In genomic region chr14:91889477-91890211, GRCh38 we compare ENCODE assay signal across 12 cellular contexts. TPM values are rescaled to one million over a fixed set of nuclear protein-coding genes. Genes with fewer than 3 reads are reported as not detected.
DNase-seq lines count a peak whose midpoint lies in the region; ATAC-seq and TF ChIP-seq lines count a peak whose summit lies in the region.
"Had no signal": no experiment of that assay in that cellular context is flagged by ENCODE, and none has a peak within 500 bp of the region (broad histone marks: within the 10 kb centered on the region; RNA-seq: fewer than 3 reads in every experiment).

No MANE protein-coding gene starts in this region.

- no peaks in the 10 kb centered on the region for H4K20me1 ChIP-seq in neural progenitor cell (ENCODE audit: low read depth)

- 90 to 95% methylated on average over 8 to 13 of the region's 13 CpGs for WGBS in endodermal cell (ENCODE audit: insufficient coverage in 1 of 2, insufficient read length in 1 of 2), 2 experiments
- 7 to 12% methylated on average over 13 of the region's 13 CpGs for WGBS in aorta, 2 donors

- H3K27ac Mint-ChIP-seq in endodermal cell (no peak overlapping the region), neural progenitor cell (peak overlapping the region; percentile 60)

- H3K4me1 ChIP-seq in endodermal cell (ENCODE audit: control insufficient read depth, insufficient read depth, low read length) = no peaks in the 10 kb centered on the region
- H3K4me1 ChIP-seq in neural progenitor cell = peaks cover 10% of the 10 kb centered on the region
- H3K4me1 ChIP-seq in aorta (ENCODE audit: control insufficient read depth in 1 of 2, insufficient read depth in 2 of 2, low read length in 2 of 2) = peaks cover 4 to 5% of the 10 kb centered on the region in 2 donors

- H3K9me3 Mint-ChIP-seq in endodermal cell (no peaks in the 10 kb centered on the region), neural progenitor cell (no peaks in the 10 kb centered on the region)
- H3K9me3 Mint-ChIP-seq: activated CD4-positive, alpha-beta T cell treated with anti-CD3 and anti-CD28 coated beads, Interleukin-2, amount 10 ng/mL, durations not matched to agents 24 days and 14 days had no signal

- no peak overlapping the region for H3K4me2 ChIP-seq in neural progenitor cell

- DNase-seq in Right ventricle myocardium inferior (ENCODE audit: missing footprints) = no peak
- no peak for DNase-seq in cardiac septum (ENCODE audit: low spot score)
- DNase-seq in endodermal cell = no peak
- DNase-seq in neural progenitor cell (ENCODE audit: low spot score) = no peak
- DNase-seq in aorta = peak; percentile 66 to 82
- DNase-seq: activated CD4-positive, alpha-beta T cell treated with anti-CD3 and anti-CD28 coated beads, Interleukin-2, amount 10 ng/mL, durations not matched to agents 24 days and 14 days; AML-193 had no signal

- TF ChIP-seq CTCF in endodermal cell (conservative IDR thresholded peaks at IDR 0.05) (peak; percentile 17), neural progenitor cell (IDR thresholded peaks at IDR 0.05) (no peak)

- H3K4me3 ChIP-seq in endodermal cell (ENCODE audit: low read length) (no peak overlapping the region), neural progenitor cell (no peak overlapping the region), aorta (ENCODE audit: low read length in 2 of 2) (no peak overlapping the region)

- H3K27me3 ChIP-seq in endodermal cell (ENCODE audit: control insufficient read depth, insufficient read depth, low read length, poor library complexity, severe bottlenecking) = no peaks in the 10 kb centered on the region
- peaks cover 4% of the 10 kb centered on the region for H3K27me3 ChIP-seq in neural progenitor cell
- no peaks in the 10 kb centered on the region for H3K27me3 ChIP-seq in aorta (ENCODE audit: control insufficient read depth in 1 of 2, insufficient read depth in 2 of 2, low read length in 1 of 2)
- H3K27me3 ChIP-seq: neutrophil had no signal

- H3K36me3 Mint-ChIP-seq in endodermal cell (ENCODE audit: low read depth) = no peaks in the 10 kb centered on the region
- no peaks in the 10 kb centered on the region for H3K36me3 Mint-ChIP-seq in neural progenitor cell

- H3K27me3 Mint-ChIP-seq in endodermal cell (ENCODE audit: insufficient read depth) = no peaks in the 10 kb centered on the region
- H3K27me3 Mint-ChIP-seq in neural progenitor cell (ENCODE audit: insufficient read depth, low read depth) = peaks cover 3% of the 10 kb centered on the region
- H3K27me3 Mint-ChIP-seq: activated CD4-positive, alpha-beta T cell treated with anti-CD3 and anti-CD28 coated beads, Interleukin-2, amount 10 ng/mL, durations not matched to agents 24 days and 14 days had no signal

- H3K79me2 ChIP-seq in neural progenitor cell (ENCODE audit: low read depth) = no peaks in the 10 kb centered on the region

- intact Hi-C loops in Right ventricle myocardium inferior (cut with DNase I) = no loop called here
- intact Hi-C loops in cardiac septum (cut with DNase I) = no loop called here
- intact Hi-C loops in aorta (cut with DNase I) = loop anchor here in 1 of 2 donors (5.0 kb wide), 1 partner anchor 47 kb away; no protein-coding TSS in a partner anchor

- no peak overlapping the region for H3K4me3 Mint-ChIP-seq in endodermal cell
- H3K4me3 Mint-ChIP-seq in neural progenitor cell = no peak overlapping the region

- H3K36me3 ChIP-seq in endodermal cell (ENCODE audit: control insufficient read depth, insufficient read depth, low read length) = no peaks in the 10 kb centered on the region
- H3K36me3 ChIP-seq in neural progenitor cell = no peaks in the 10 kb centered on the region
- peaks cover 2% of the 10 kb centered on the region in 2 donors for H3K36me3 ChIP-seq in aorta (ENCODE audit: control insufficient read depth in 1 of 2, insufficient read depth in 2 of 2, low read length in 1 of 2)
- H3K36me3 ChIP-seq: neutrophil had no signal

- no peak overlapping the region for H2AFZ ChIP-seq in neural progenitor cell (replicated peaks)

- no peaks in the 10 kb centered on the region for H3F3A ChIP-seq in neural progenitor cell (ENCODE audit: low read depth)

- H3K9ac ChIP-seq in endodermal cell (ENCODE audit: extremely low read depth, low read length, poor library complexity, severe bottlenecking) (no peak overlapping the region), neural progenitor cell (no peak overlapping the region)

- no peak overlapping the region for H3K27ac ChIP-seq in endodermal cell (ENCODE audit: low read depth, low read length)
- H3K27ac ChIP-seq in neural progenitor cell = no peak overlapping the region
- H3K27ac ChIP-seq in aorta (ENCODE audit: low read depth in 1 of 2, low read length in 2 of 2) = peak overlapping the region; percentile 84
- H3K27ac ChIP-seq: neutrophil had no signal

- H3K4me1 Mint-ChIP-seq in endodermal cell (peaks cover 6% of the 10 kb centered on the region), neural progenitor cell (peaks cover 21% of the 10 kb centered on the region)

- no peaks in the 10 kb centered on the region for H3K9me3 ChIP-seq in endodermal cell (ENCODE audit: control insufficient read depth, low read length)
- H3K9me3 ChIP-seq in neural progenitor cell (ENCODE audit: low read depth) = no peaks in the 10 kb centered on the region
- H3K9me3 ChIP-seq in aorta (ENCODE audit: control insufficient read depth, low read length) = no peaks in the 10 kb centered on the region
- H3K9me3 ChIP-seq: neutrophil had no signal

- ATAC-seq in Right ventricle myocardium inferior (peak; percentile 45), aorta (ENCODE audit: low FRiP score) (peak; percentile 40), HG02885 (IDR thresholded peaks at IDR 0.05; ENCODE audit: poor library complexity, unreplicated experiment) (no peak), GM18909 (IDR thresholded peaks at IDR 0.05; ENCODE audit: poor library complexity, unreplicated experiment) (no peak), HG03139 (IDR thresholded peaks at IDR 0.05; ENCODE audit: unreplicated experiment) (no peak)

RNA-seq across cellular contexts. Expression of gene TC2N, which starts 22.3 kb away (rescaled TPM):
- total RNA-seq in Right ventricle myocardium inferior = 12.6 TPM
- 1.7 TPM for total RNA-seq in cardiac septum
- total RNA-seq in endodermal cell = 10 to 100 TPM; 17.3 to 19.5 TPM
- 2.7 TPM for polyA plus RNA-seq in endodermal cell (2013, experiment 1 of 2)
- polyA plus RNA-seq in endodermal cell (2013, experiment 2 of 2) = 3.1 TPM
- total RNA-seq in neural progenitor cell (ENCODE audit: low replicate concordance) = 3.8 and 5.8 TPM in 2 replicates
- total RNA-seq in aorta = 100 to 1,000 TPM; 126 to 284 TPM
- polyA plus RNA-seq in aorta = 10 to 100 TPM; 50.7 to 66.4 TPM
- total RNA-seq: RPMI7951 had no signal

RNA-seq across cellular contexts. Expression of gene FBLN5, which starts 57.9 kb away (rescaled TPM):
- total RNA-seq in Right ventricle myocardium inferior (85.3 TPM), cardiac septum (31.8 TPM), endodermal cell (1 to 10 TPM; 4.0 to 4.8 TPM), neural progenitor cell (ENCODE audit: low replicate concordance) (not detected in 2 replicates), aorta (100 to 1,000 TPM; 407 to 431 TPM)
- polyA plus RNA-seq in endodermal cell (2013, experiment 1 of 2) = 4.0 TPM
- polyA plus RNA-seq in endodermal cell (2013, experiment 2 of 2) = 3.8 TPM
- 100 to 1,000 TPM; 375 to 735 TPM for polyA plus RNA-seq in aorta

Comparison
In these comparisons a context has a peak if more than half of its experiments do, and no peak if none do; other contexts are left out.
1. ATAC-seq: peak in Right ventricle myocardium inferior (single experiment) and aorta (single experiment); none in HG02885 (single experiment), GM18909 (single experiment) and HG03139 (single experiment).
2. DNase-seq: peak in aorta (2 of 2); none in Right ventricle myocardium inferior (single experiment), cardiac septum (single experiment), endodermal cell (single experiment) and neural progenitor cell (single experiment).
3. H3K27ac ChIP-seq: peak in aorta (2 of 2); none in endodermal cell (single experiment) and neural progenitor cell (single experiment).